ENCODE assay signal across 8 cellular contexts in genomic region chr5:34008721-34009120, GRCh38. TPM values are rescaled to one million over a fixed set of nuclear protein-coding genes. Genes with fewer than 3 reads are reported as not detected.
DNase-seq lines count a peak whose midpoint lies in the region; ATAC-seq and TF ChIP-seq lines count a peak whose summit lies in the region.

No MANE protein-coding gene starts in this region.

- peaks cover 20% of the 10 kb centered on the region for H3K36me3 Mint-ChIP-seq in activated T-helper 17 cell treated with anti-CD3 and anti-CD28 coated beads, Interleukin-2, amount 50 U/mL, for 72 hours (ENCODE audit: low read depth)

- peaks cover 0 to 21% (median 0%) of the 10 kb centered on the region in 9 donors for H3K36me3 ChIP-seq in heart right ventricle
- H3K36me3 ChIP-seq in kidney epithelial cell (ENCODE audit: control insufficient read depth, insufficient read depth, low read length): no peaks in the 10 kb centered on the region
- no peaks in the 10 kb centered on the region for H3K36me3 ChIP-seq in thoracic aorta

- intact Hi-C loops in heart right ventricle (cut with DNase I): loop anchor here in 1 of 10 donors (5.0 kb wide), 1 partner anchor 566 kb away; the partner anchor contains the start of gene TARS1
- intact Hi-C loops in Right ventricle myocardium superior (cut with DNase I): no loop called here

- H3K27me3 ChIP-seq in heart right ventricle (no peaks in the 10 kb centered on the region), kidney epithelial cell (ENCODE audit: control insufficient read depth, insufficient read depth, low read length) (no peaks in the 10 kb centered on the region), thoracic aorta (replicated peaks; ENCODE audit: insufficient read depth) (no peaks in the 10 kb centered on the region)

- 14 to 23% methylated on average over 2 of the region's 2 CpGs for WGBS in heart right ventricle, 2 donors

- no peaks in the 10 kb centered on the region for H3K9me3 ChIP-seq in heart right ventricle
- no peaks in the 10 kb centered on the region for H3K9me3 ChIP-seq in thoracic aorta

- no peak for TF ChIP-seq CTCF in heart right ventricle (IDR thresholded peaks at IDR 0.05)
- no peak for TF ChIP-seq CTCF in kidney epithelial cell (IDR thresholded peaks at IDR 0.05; ENCODE audit: insufficient read depth, low read length, poor library complexity, severe bottlenecking)
- TF ChIP-seq CTCF in thoracic aorta (IDR thresholded peaks at IDR 0.05): no peak

- H3K27ac Mint-ChIP-seq in activated T-helper 17 cell treated with anti-CD3 and anti-CD28 coated beads, Interleukin-2, amount 50 U/mL, for 72 hours: peak overlapping the region; percentile 94

- no peaks in the 10 kb centered on the region for H3K27me3 Mint-ChIP-seq in activated T-helper 17 cell treated with anti-CD3 and anti-CD28 coated beads, Interleukin-2, amount 50 U/mL, for 72 hours

- ATAC-seq in heart right ventricle: no peak
- ATAC-seq in Right ventricle myocardium superior (ENCODE audit: poor library complexity): no peak
- no peak for ATAC-seq in activated T-helper 17 cell treated with anti-CD3 and anti-CD28 coated beads, Interleukin-2, amount 50 U/mL, for 72 hours (replicated peaks)
- ATAC-seq in thoracic aorta (ENCODE audit: insufficient number of reproducible peaks, low FRiP score, low read depth): no peak
- ATAC-seq in HG03565 (IDR thresholded peaks at IDR 0.05; ENCODE audit: unreplicated experiment): no peak
- no peak for ATAC-seq in GM21528 (IDR thresholded peaks at IDR 0.05; ENCODE audit: low FRiP score, unreplicated experiment)
- no peak for ATAC-seq in GM19397 (IDR thresholded peaks at IDR 0.05; ENCODE audit: unreplicated experiment)

- H3K4me1 Mint-ChIP-seq in activated T-helper 17 cell treated with anti-CD3 and anti-CD28 coated beads, Interleukin-2, amount 50 U/mL, for 72 hours: peaks cover 26% of the 10 kb centered on the region

- H3K4me3 Mint-ChIP-seq in activated T-helper 17 cell treated with anti-CD3 and anti-CD28 coated beads, Interleukin-2, amount 50 U/mL, for 72 hours: peak overlapping the region; percentile 83

- H3K4me1 ChIP-seq in heart right ventricle (peaks cover 2 to 36% (median 19%) of the 10 kb centered on the region in 9 donors), thoracic aorta (ENCODE audit: control insufficient read depth in 1 of 2, low read depth in 2 of 2) (peaks cover 5 to 29% of the 10 kb centered on the region in 2 donors)

- DNase-seq in heart right ventricle (no peak), Right ventricle myocardium superior (no peak), kidney epithelial cell (ENCODE audit: low read depth) (no peak), thoracic aorta (ENCODE audit: low spot score) (no peak)

- H3K27ac ChIP-seq in heart right ventricle (peak overlapping the region; percentile 85 to 97 (median 90)), thoracic aorta (peak overlapping the region; percentile 80 to 81)

- no peaks in the 10 kb centered on the region for H3K9me3 Mint-ChIP-seq in activated T-helper 17 cell treated with anti-CD3 and anti-CD28 coated beads, Interleukin-2, amount 50 U/mL, for 72 hours

- H3K4me3 ChIP-seq in heart right ventricle (peak overlapping the region; percentile 57 to 90 (median 78)), kidney epithelial cell (ENCODE audit: low read depth, low read length) (peak overlapping the region; percentile 57), thoracic aorta (peak overlapping the region; percentile 81)

RNA-seq across cellular contexts. Expression of gene AMACR, which starts 0.9 kb away (rescaled TPM):
- total RNA-seq in heart right ventricle (10 to 100 TPM in 3 of 10 donors, 1 to 10 TPM in 7; 5.3 to 16.2 (median 9.2) TPM), Right ventricle myocardium superior (5.5 TPM), kidney epithelial cell (14.0 and 18.0 TPM in 2 replicates), thoracic aorta (1 to 10 TPM; 7.3 to 8.4 TPM)
- polyA plus RNA-seq in heart right ventricle: 1 to 10 TPM; 3.0 to 4.3 TPM
- total RNA-seq in activated T-helper 17 cell treated with anti-CD3 and anti-CD28 coated beads, Interleukin-2, amount 50 U/mL, for 72 hours: 1 to 10 TPM; 5.4 to 6.6 TPM

RNA-seq across cellular contexts. Expression of gene SLC45A2, which starts 24.2 kb away (rescaled TPM):
- total RNA-seq in heart right ventricle (under 1 TPM in 3 of 10 donors, not detected in 7; 0.09 to 0.15 (median 0.11) TPM), Right ventricle myocardium superior (not detected), kidney epithelial cell (not detected in 2 replicates), thoracic aorta (not detected)
- not detected for polyA plus RNA-seq in heart right ventricle
- total RNA-seq in activated T-helper 17 cell treated with anti-CD3 and anti-CD28 coated beads, Interleukin-2, amount 50 U/mL, for 72 hours: not detected

RNA-seq across cellular contexts. Expression of gene C1QTNF3, which starts 34.3 kb away (rescaled TPM):
- total RNA-seq in heart right ventricle (1 to 10 TPM in 8 of 10 donors, under 1 TPM in 2; 0.56 to 3.2 (median 1.3) TPM), Right ventricle myocardium superior (0.70 TPM), kidney epithelial cell (1.1 and 1.2 TPM in 2 replicates), thoracic aorta (10 to 100 TPM in 1 of 2 donors, 1 to 10 TPM in 1; 4.3 to 11.6 TPM)
- polyA plus RNA-seq in heart right ventricle: 1 to 10 TPM in 1 of 2 donors, under 1 TPM in 1; 0.51 to 6.3 TPM
- 1 to 10 TPM; 2.7 to 5.4 TPM for total RNA-seq in activated T-helper 17 cell treated with anti-CD3 and anti-CD28 coated beads, Interleukin-2, amount 50 U/mL, for 72 hours
